In genomic region chr2:182666674-182667320, GRCh38 we compare ENCODE assay signal across 7 cellular contexts.
DNase-seq lines count a peak whose midpoint lies in the region; ATAC-seq and TF ChIP-seq lines count a peak whose summit lies in the region.

No MANE protein-coding gene starts in this region.

- peak; percentile 63 for ATAC-seq in GM18520 (IDR thresholded peaks at IDR 0.05; ENCODE audit: unreplicated experiment)
- ATAC-seq in HG02884 (IDR thresholded peaks at IDR 0.05; ENCODE audit: unreplicated experiment) = peak; percentile 85
- ATAC-seq in stimulated activated naive CD8-positive, alpha-beta T cell treated with anti-CD3 and anti-CD28 coated beads, Interleukin-15, amount 100 ng/mL, for 72 hours = peak; percentile 75

- no peak overlapping the region for H3K4me3 Mint-ChIP-seq in stimulated activated naive CD8-positive, alpha-beta T cell treated with anti-CD3 and anti-CD28 coated beads, Interleukin-15, amount 100 ng/mL, for 72 hours

- DNase-seq in DMS 273 (lab: John Stamatoyannopoulos, UW; ENCODE audit: unreplicated experiment) = peak; percentile 56
- peak; percentile 34 for DNase-seq in NCI-H82 treated with DMSO at 0.1 percent for 48 hours (lab: John Stamatoyannopoulos, UW; ENCODE audit: unreplicated experiment)
- peak; percentile 39 for DNase-seq in epithelial cell of esophagus (ENCODE audit: low read depth)
- DNase-seq in stimulated activated naive CD8-positive, alpha-beta T cell treated with anti-CD3 and anti-CD28 coated beads, Interleukin-15, amount 100 ng/mL, for 72 hours = peak; percentile 16 to 17
- DNase-seq in activated CD4-positive, CD25-positive, alpha-beta regulatory T cell (lab: John Stamatoyannopoulos, UW) = no peak

- no peak overlapping the region for H3K4me3 ChIP-seq in epithelial cell of esophagus (ENCODE audit: low read length)

- H3K9me3 Mint-ChIP-seq in stimulated activated naive CD8-positive, alpha-beta T cell treated with anti-CD3 and anti-CD28 coated beads, Interleukin-15, amount 100 ng/mL, for 72 hours = no peaks in the 10 kb centered on the region

- no peak overlapping the region for H3K27ac Mint-ChIP-seq in stimulated activated naive CD8-positive, alpha-beta T cell treated with anti-CD3 and anti-CD28 coated beads, Interleukin-15, amount 100 ng/mL, for 72 hours

- peaks cover 11% of the 10 kb centered on the region for H3K27me3 Mint-ChIP-seq in stimulated activated naive CD8-positive, alpha-beta T cell treated with anti-CD3 and anti-CD28 coated beads, Interleukin-15, amount 100 ng/mL, for 72 hours

- H3K4me1 Mint-ChIP-seq in stimulated activated naive CD8-positive, alpha-beta T cell treated with anti-CD3 and anti-CD28 coated beads, Interleukin-15, amount 100 ng/mL, for 72 hours = no peaks in the 10 kb centered on the region

- TF ChIP-seq CTCF in epithelial cell of esophagus (IDR thresholded peaks at IDR 0.05; ENCODE audit: insufficient read depth, low read depth, low read length, missing control alignments) = peak; percentile 65

Comparison
In these comparisons a context has a peak if more than half of its experiments do, and no peak if none do; other contexts are left out.
1. DNase-seq: peak in DMS 273 (single experiment), NCI-H82 treated with DMSO at 0.1 percent for 48 hours (single experiment), epithelial cell of esophagus (single experiment) and stimulated activated naive CD8-positive, alpha-beta T cell treated with anti-CD3 and anti-CD28 coated beads, Interleukin-15, amount 100 ng/mL, for 72 hours (2 of 2); none in activated CD4-positive, CD25-positive, alpha-beta regulatory T cell (0 of 4).
2. Peak in every context shown above with its lines, with median percentiles within 50 percentile points of each other: ATAC-seq.